ENCODE assay signal across 11 cellular contexts in genomic region chr12:95802482-95803264, GRCh38. TPM values are rescaled to one million over a fixed set of nuclear protein-coding genes. Genes with fewer than 3 reads are reported as not detected.
A peak's percentile ranks its signal among the peaks of the same experiment; 100 is the strongest.
DNase-seq lines count a peak whose midpoint lies in the region; ATAC-seq and TF ChIP-seq lines count a peak whose summit lies in the region.
"Had no signal": no experiment of that assay in that cellular context is flagged by ENCODE, and none has a peak within 500 bp of the region (broad histone marks: within the 10 kb centered on the region; RNA-seq: fewer than 3 reads in every experiment).

No MANE protein-coding gene starts in this region.

- H3K9me3 ChIP-seq in esophagus muscularis mucosa (no peaks in the 10 kb centered on the region), gastrocnemius medialis (no peaks in the 10 kb centered on the region), ovary (no peaks in the 10 kb centered on the region)

- DNase-seq in AG09319 (ENCODE audit: extremely low read depth, low read depth): peak; percentile 24
- DNase-seq in NCI-H460 (ENCODE audit: extremely low read depth, low read depth): peak; percentile 78
- no peak for DNase-seq in esophagus muscularis mucosa (ENCODE audit: extremely low spot score)
- peak; percentile 22 for DNase-seq in myocyte (ENCODE audit: low read depth)
- DNase-seq in DMS153 (lab: John Stamatoyannopoulos, UW): no peak
- DNase-seq in gastrocnemius medialis: no peak
- DNase-seq in ovary: no peak
- no peak for DNase-seq in HuH-7 (ENCODE audit: low spot score)
- DNase-seq: COR-L47; stimulated activated CD4-positive, alpha-beta T cell treated with anti-CD3 and anti-CD28 coated beads, Interleukin-2, amount 100 ng/mL, for 48 hours had no signal

- intact Hi-C loops in esophagus muscularis mucosa (cut with DNase I): no loop called here
- intact Hi-C loops in gastrocnemius medialis (cut with DNase I; ENCODE audit: low total_unique reads): no loop called here
- intact Hi-C loops in ovary (cut with DNase I): no loop called here

- H3K27ac ChIP-seq in esophagus muscularis mucosa (replicated peaks in 1 of 4) (peak overlapping the region; percentile 68 to 70 (median 70)), gastrocnemius medialis (no peak overlapping the region), ovary (peak overlapping the region in 1 of 2 donors; percentile 14)

- in situ Hi-C loops in gastrocnemius medialis (cut with MboI; ENCODE audit: low sequenced_read_pairs in 4 of 4): no loop called here

- H3K27me3 ChIP-seq in esophagus muscularis mucosa (no peaks in the 10 kb centered on the region), gastrocnemius medialis (no peaks in the 10 kb centered on the region), ovary (no peaks in the 10 kb centered on the region)

- 42% methylated on average over 5 of the region's 5 CpGs for WGBS in esophagus muscularis mucosa
- WGBS in ovary, 3 donors: 13 to 32% (median 13%) methylated on average over 5 of the region's 5 CpGs

- TF ChIP-seq EP300 in esophagus muscularis mucosa (IDR thresholded peaks at IDR 0.05) (no peak), ovary (IDR thresholded peaks at IDR 0.05) (no peak)

- H3K36me3 ChIP-seq in esophagus muscularis mucosa (no peaks in the 10 kb centered on the region), gastrocnemius medialis (no peaks in the 10 kb centered on the region), ovary (no peaks in the 10 kb centered on the region)

- no peak for TF ChIP-seq POLR2A in esophagus muscularis mucosa (IDR thresholded peaks at IDR 0.05; ENCODE audit: low read depth)
- TF ChIP-seq POLR2A in gastrocnemius medialis (IDR thresholded peaks at IDR 0.05): no peak
- no peak for TF ChIP-seq POLR2A in ovary (IDR thresholded peaks at IDR 0.05)

- TF ChIP-seq CTCF in AG09319 (IDR thresholded peaks at IDR 0.05; ENCODE audit: low read depth, low read length) (no peak), esophagus muscularis mucosa (IDR thresholded peaks at IDR 0.05) (no peak), gastrocnemius medialis (IDR thresholded peaks at IDR 0.05 in 4 of 5, conservative IDR thresholded peaks at IDR 0.05 in 1 of 5) (no peak), ovary (IDR thresholded peaks at IDR 0.05) (no peak)

- H3K4me1 ChIP-seq in esophagus muscularis mucosa (peaks cover 10 to 31% (median 23%) of the 10 kb centered on the region in 4 donors), gastrocnemius medialis (no peaks in the 10 kb centered on the region), ovary (ENCODE audit: insufficient read depth) (peaks cover 1% of the 10 kb centered on the region)

- no peak for ATAC-seq in gastrocnemius medialis
- ATAC-seq: activated naive CD4-positive, alpha-beta T cell treated with anti-CD3 and anti-CD28 coated beads, Interleukin-2, amount 50 U/mL, for 72 hours had no signal

- H3K4me3 ChIP-seq in esophagus muscularis mucosa (no peak overlapping the region), gastrocnemius medialis (no peak overlapping the region), ovary (no peak overlapping the region)

RNA-seq across cellular contexts. Expression of gene NTN4, which starts 12.1 kb away (rescaled TPM):
- 68.1 and 86.7 TPM in 2 replicates for total RNA-seq in NCI-H460 (2014; rRNA removed; shearing (Covaris generic))
- 24.9 and 31.2 TPM in 2 replicates for polyA plus RNA-seq in NCI-H460 (2014; cell fraction: nucleus; rRNA removed)
- total RNA-seq in esophagus muscularis mucosa (10 to 100 TPM; 46.7 to 73.1 (median 52.7) TPM), myocyte (19.8 and 33.2 TPM in 2 replicates), gastrocnemius medialis (1 to 10 TPM; 4.0 to 10.0 (median 5.7) TPM), ovary (100 to 1,000 TPM in 1 of 7 donors, 10 to 100 TPM in 6; 16.0 to 101 (median 54.2) TPM)
- polyA plus RNA-seq in myocyte (2012): 16.4 TPM
- polyA plus RNA-seq in ovary: 10 to 100 TPM; 39.0 to 57.3 TPM
- total RNA-seq: activated naive CD4-positive, alpha-beta T cell treated with anti-CD3 and anti-CD28 coated beads, Interleukin-2, amount 50 U/mL, for 72 hours had no signal

RNA-seq across cellular contexts. Expression of gene SNRPF, which starts 56.1 kb away (rescaled TPM):
- 40.0 and 46.0 TPM in 2 replicates for total RNA-seq in NCI-H460 (2014; rRNA removed; shearing (Covaris generic))
- 22.9 and 23.1 TPM in 2 replicates for polyA plus RNA-seq in NCI-H460 (2014; cell fraction: nucleus; rRNA removed)
- total RNA-seq in esophagus muscularis mucosa: 1 to 10 TPM; 5.6 to 9.6 (median 6.4) TPM
- total RNA-seq in myocyte: 7.5 and 9.4 TPM in 2 replicates
- polyA plus RNA-seq in myocyte (2012): 29.0 TPM
- total RNA-seq in gastrocnemius medialis: 1 to 10 TPM; 2.3 to 4.6 (median 3.4) TPM
- 10 to 100 TPM in 5 of 7 donors, 1 to 10 TPM in 2; 8.5 to 25.5 (median 17.1) TPM for total RNA-seq in ovary
- 10 to 100 TPM; 21.7 to 28.4 TPM for polyA plus RNA-seq in ovary

Comparison
In these comparisons a context has a peak if more than half of its experiments do, and no peak if none do; other contexts are left out.
1. DNase-seq: peak in AG09319 (single experiment), NCI-H460 (single experiment) and myocyte (single experiment); none in esophagus muscularis mucosa (single experiment), DMS153 (single experiment), gastrocnemius medialis (0 of 2), ovary (0 of 5) and HuH-7 (single experiment).
2. H3K27ac ChIP-seq: peak in esophagus muscularis mucosa (4 of 4); none in gastrocnemius medialis (0 of 4).